29 cellular contexts compared by ENCODE assay signal in genomic region chr2:36717556-36718266, GRCh38. TPM values are rescaled to one million over a fixed set of nuclear protein-coding genes. Genes with fewer than 3 reads are reported as not detected.
DNase-seq lines count a peak whose midpoint lies in the region; ATAC-seq, FAIRE-seq and TF ChIP-seq lines count a peak whose summit lies in the region.
"Had no signal": no experiment of that assay in that cellular context is flagged by ENCODE, and none has a peak within 500 bp of the region (broad histone marks: within the 10 kb centered on the region; RNA-seq: fewer than 3 reads in every experiment).

No MANE protein-coding gene starts in this region.

- TF ChIP-seq CTCF in HEK293 (tag by site-specific recombination; IDR thresholded peaks at IDR 0.05): no peak
- TF ChIP-seq CTCF in endothelial cell (IDR thresholded peaks at IDR 0.05; ENCODE audit: unreplicated experiment): no peak
- no peak for TF ChIP-seq CTCF in psoas muscle (IDR thresholded peaks at IDR 0.05)

- ATAC-seq in psoas muscle: no peak
- ATAC-seq: K562 had no signal

- H3K27ac Mint-ChIP-seq in endothelial cell (ENCODE audit: unreplicated experiment): no peak overlapping the region
- H3K27ac Mint-ChIP-seq: CD4-positive, CD25-positive, alpha-beta regulatory T cell; CD8-positive, alpha-beta memory T cell; HFFc6 had no signal

- H3K4me1 ChIP-seq in HEK293 (ENCODE audit: control insufficient read depth, insufficient read depth, low read length) (no peaks in the 10 kb centered on the region), psoas muscle (no peaks in the 10 kb centered on the region)
- H3K4me1 ChIP-seq: BE2C had no signal

- peaks cover 12% of the 10 kb centered on the region for H3K36me3 Mint-ChIP-seq in endothelial cell (ENCODE audit: low read depth, unreplicated experiment)
- H3K36me3 Mint-ChIP-seq: CD4-positive, CD25-positive, alpha-beta regulatory T cell; CD8-positive, alpha-beta memory T cell had no signal

- DNase-seq in HTR-8/SVneo (ENCODE audit: insufficient read length, low spot score) (no peak), endothelial cell (ENCODE audit: low spot score) (no peak), iris pigment epithelial cell (ENCODE audit: low read depth) (peak; percentile 13), SKM-1 (lab: John Stamatoyannopoulos, UW; ENCODE audit: unreplicated experiment) (no peak), psoas muscle (no peak)
- no peak for DNase-seq in activated CD8-positive, alpha-beta memory T cell treated with anti-CD3 and anti-CD28 coated beads for 24 hours
- DNase-seq in stimulated activated CD4-positive, alpha-beta T cell treated with anti-CD3 and anti-CD28 coated beads, Interleukin-2, amount 100 ng/mL, for 48 hours: no peak
- DNase-seq: ACHN; BE2C; C1 segment of cervical spinal cord; CD4-positive, CD25-positive, alpha-beta regulatory T cell; CD8-positive, alpha-beta memory T cell; COR-L47; DMS 273 treated with DMSO at 0.1 percent for 48 hours; DMS53; DND-41; EL; GM23248; HCEC 1CT; HFFc6; IMR-90 had no signal

- CTCF ChIA-PET in HEK293 (lab: Yijun Ruan, JAX): no interaction called here

- intact Hi-C loops in psoas muscle (cut with DNase I): no loop called here

- 79 to 86% (median 82%) methylated on average over 4 of the region's 4 CpGs for WGBS in psoas muscle, 3 donors

- FAIRE-seq in HTR-8/SVneo (lab: Jason Lieb, UNC): peak; percentile 26
- FAIRE-seq: A204.1, GM12891, GM19239, H54, K562 had no signal

- POLR2A ChIA-PET in HEK293 (lab: Yijun Ruan, JAX): no interaction called here

- no peak overlapping the region for H3K4me3 ChIP-seq in HEK293 (ENCODE audit: low read depth, low read length)
- H3K4me3 ChIP-seq in psoas muscle: no peak overlapping the region
- H3K4me3 ChIP-seq: GM23248, K562 had no signal

- H3K27me3 ChIP-seq in psoas muscle (ENCODE audit: insufficient read depth in 3 of 3, low read length in 2 of 3): peaks cover 0 to 4% (median 0%) of the 10 kb centered on the region in 3 donors

- no peaks in the 10 kb centered on the region for H3K9me3 ChIP-seq in HEK293 (ENCODE audit: control insufficient read depth, insufficient read depth, low read depth, low read length)
- no peaks in the 10 kb centered on the region for H3K9me3 ChIP-seq in psoas muscle
- H3K9me3 ChIP-seq: BE2C had no signal

- no peaks in the 10 kb centered on the region for H3K9me3 Mint-ChIP-seq in endothelial cell (ENCODE audit: unreplicated experiment)
- H3K9me3 Mint-ChIP-seq: CD8-positive, alpha-beta memory T cell had no signal

- peak overlapping the region; percentile 75 for H3K4me3 Mint-ChIP-seq in endothelial cell (ENCODE audit: unreplicated experiment)
- H3K4me3 Mint-ChIP-seq: CD4-positive, CD25-positive, alpha-beta regulatory T cell; CD8-positive, alpha-beta memory T cell; HFFc6 had no signal

- H3K27ac ChIP-seq in HEK293 (ENCODE audit: extremely low read depth, low read depth, low read length) (no peak overlapping the region), psoas muscle (no peak overlapping the region)
- H3K27ac ChIP-seq: GM23248 had no signal

- H3K4me1 Mint-ChIP-seq in endothelial cell (ENCODE audit: unreplicated experiment): peaks cover 8% of the 10 kb centered on the region
- H3K4me1 Mint-ChIP-seq: CD4-positive, CD25-positive, alpha-beta regulatory T cell; CD8-positive, alpha-beta memory T cell had no signal

- no peaks in the 10 kb centered on the region for H3K36me3 ChIP-seq in HEK293 (ENCODE audit: control insufficient read depth in 2 of 2, insufficient read depth in 1 of 2, low read length in 2 of 2)
- H3K36me3 ChIP-seq in psoas muscle (ENCODE audit: insufficient read depth in 1 of 2, low read depth in 1 of 2): no peaks in the 10 kb centered on the region
- H3K36me3 ChIP-seq: BE2C had no signal

- H3K27me3 Mint-ChIP-seq in endothelial cell (ENCODE audit: unreplicated experiment): no peaks in the 10 kb centered on the region

TF ChIP-seq in HEK293, 187 proteins besides CTCF, POLR2A, EP300 and RAD21 (continues in another document):
- TF ChIP-seq ZNF138 (tag by site-specific recombination; IDR thresholded peaks at IDR 0.05; ENCODE audit: borderline replicate concordance) (no peak), KLF10 (tag by site-specific recombination; IDR thresholded peaks at IDR 0.05) (no peak), OVOL3 (tag by site-specific recombination; IDR thresholded peaks at IDR 0.05) (no peak), PRDM10 (tag by site-specific recombination; IDR thresholded peaks at IDR 0.05) (0 out of 2 replicates have a peak, but pooled peaks have one; percentile 16), ZNF629 (tag by site-specific recombination; IDR thresholded peaks at IDR 0.05) (peak; percentile 46; the same call in 1 of the 2 replicates), ZNF561 (tag by site-specific recombination; IDR thresholded peaks at IDR 0.05; ENCODE audit: borderline replicate concordance) (no peak), GLI4 (tag by site-specific recombination; IDR thresholded peaks at IDR 0.05) (no peak), ZNF114 (tag by site-specific recombination; IDR thresholded peaks at IDR 0.05) (no peak), ZNF366 (tag by site-specific recombination; conservative IDR thresholded peaks at IDR 0.05) (no peak), KLF17 (tag by site-specific recombination; IDR thresholded peaks at IDR 0.05) (0 out of 2 replicates have a peak, but pooled peaks have one; percentile 45), ZNF768 (tag by site-specific recombination; IDR thresholded peaks at IDR 0.05) (no peak), PBX3 (CRISPR knock-in tag; IDR thresholded peaks at IDR 0.05) (no peak), ZNF10 (tag by site-specific recombination; IDR thresholded peaks at IDR 0.05) (no peak), ZNF311 (tag by site-specific recombination; IDR thresholded peaks at IDR 0.05; ENCODE audit: borderline replicate concordance) (no peak), GFI1B (tag by site-specific recombination; IDR thresholded peaks at IDR 0.05) (peak; percentile 61; the same call in 1 of the 2 replicates), ZEB2 (tag by site-specific recombination; IDR thresholded peaks at IDR 0.05) (no peak), ATF2 (tag by site-specific recombination; IDR thresholded peaks at IDR 0.05; ENCODE audit: low read depth) (peak; percentile 76), BCL11B (tag by site-specific recombination; IDR thresholded peaks at IDR 0.05; ENCODE audit: low read depth) (no peak), ZNF529 (tag by site-specific recombination; IDR thresholded peaks at IDR 0.05; ENCODE audit: insufficient replicate concordance) (no peak)

RNA-seq across cellular contexts. Expression of gene VIT, which starts 21.2 kb away (rescaled TPM):
- 3.6 TPM for total RNA-seq in endothelial cell (ENCODE audit: unreplicated experiment)
- 1 to 10 TPM; 1.2 to 8.5 (median 2.9) TPM for total RNA-seq in psoas muscle
- 1 to 10 TPM; 4.5 to 8.4 (median 4.5) TPM for polyA plus RNA-seq in psoas muscle
- total RNA-seq: CD4-positive, CD25-positive, alpha-beta regulatory T cell; CD8-positive, alpha-beta memory T cell; G401; HT-29; K562 had no signal
- polyA plus RNA-seq: CD4-positive, CD25-positive, alpha-beta regulatory T cell; IMR-90; K562 had no signal
